ENCODE assay signal across 1 cellular context in genomic region chr19:13838071-13838942, GRCh38.
TF ChIP-seq lines count a peak whose summit lies in the region.

No MANE protein-coding gene starts in this region.

TF ChIP-seq in HCT116, 20 proteins besides CTCF, POLR2A, EP300 and RAD21 (continued from another document):
- TF ChIP-seq, protein P1, sequence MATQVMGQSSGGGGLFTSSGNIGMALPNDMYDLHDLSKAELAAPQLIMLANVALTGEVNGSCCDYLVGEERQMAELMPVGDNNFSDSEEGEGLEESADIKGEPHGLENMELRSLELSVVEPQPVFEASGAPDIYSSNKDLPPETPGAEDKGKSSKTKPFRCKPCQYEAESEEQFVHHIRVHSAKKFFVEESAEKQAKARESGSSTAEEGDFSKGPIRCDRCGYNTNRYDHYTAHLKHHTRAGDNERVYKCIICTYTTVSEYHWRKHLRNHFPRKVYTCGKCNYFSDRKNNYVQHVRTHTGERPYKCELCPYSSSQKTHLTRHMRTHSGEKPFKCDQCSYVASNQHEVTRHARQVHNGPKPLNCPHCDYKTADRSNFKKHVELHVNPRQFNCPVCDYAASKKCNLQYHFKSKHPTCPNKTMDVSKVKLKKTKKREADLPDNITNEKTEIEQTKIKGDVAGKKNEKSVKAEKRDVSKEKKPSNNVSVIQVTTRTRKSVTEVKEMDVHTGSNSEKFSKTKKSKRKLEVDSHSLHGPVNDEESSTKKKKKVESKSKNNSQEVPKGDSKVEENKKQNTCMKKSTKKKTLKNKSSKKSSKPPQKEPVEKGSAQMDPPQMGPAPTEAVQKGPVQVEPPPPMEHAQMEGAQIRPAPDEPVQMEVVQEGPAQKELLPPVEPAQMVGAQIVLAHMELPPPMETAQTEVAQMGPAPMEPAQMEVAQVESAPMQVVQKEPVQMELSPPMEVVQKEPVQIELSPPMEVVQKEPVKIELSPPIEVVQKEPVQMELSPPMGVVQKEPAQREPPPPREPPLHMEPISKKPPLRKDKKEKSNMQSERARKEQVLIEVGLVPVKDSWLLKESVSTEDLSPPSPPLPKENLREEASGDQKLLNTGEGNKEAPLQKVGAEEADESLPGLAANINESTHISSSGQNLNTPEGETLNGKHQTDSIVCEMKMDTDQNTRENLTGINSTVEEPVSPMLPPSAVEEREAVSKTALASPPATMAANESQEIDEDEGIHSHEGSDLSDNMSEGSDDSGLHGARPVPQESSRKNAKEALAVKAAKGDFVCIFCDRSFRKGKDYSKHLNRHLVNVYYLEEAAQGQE (IDR thresholded peaks at IDR 0.05; ENCODE audit: low read depth) = no peak
- TF ChIP-seq CEBPB (IDR thresholded peaks at IDR 0.05; ENCODE audit: low read depth) = no peak
